Comparison of ENCODE assay signal across 2 cellular contexts in the genomic region with DNA sequence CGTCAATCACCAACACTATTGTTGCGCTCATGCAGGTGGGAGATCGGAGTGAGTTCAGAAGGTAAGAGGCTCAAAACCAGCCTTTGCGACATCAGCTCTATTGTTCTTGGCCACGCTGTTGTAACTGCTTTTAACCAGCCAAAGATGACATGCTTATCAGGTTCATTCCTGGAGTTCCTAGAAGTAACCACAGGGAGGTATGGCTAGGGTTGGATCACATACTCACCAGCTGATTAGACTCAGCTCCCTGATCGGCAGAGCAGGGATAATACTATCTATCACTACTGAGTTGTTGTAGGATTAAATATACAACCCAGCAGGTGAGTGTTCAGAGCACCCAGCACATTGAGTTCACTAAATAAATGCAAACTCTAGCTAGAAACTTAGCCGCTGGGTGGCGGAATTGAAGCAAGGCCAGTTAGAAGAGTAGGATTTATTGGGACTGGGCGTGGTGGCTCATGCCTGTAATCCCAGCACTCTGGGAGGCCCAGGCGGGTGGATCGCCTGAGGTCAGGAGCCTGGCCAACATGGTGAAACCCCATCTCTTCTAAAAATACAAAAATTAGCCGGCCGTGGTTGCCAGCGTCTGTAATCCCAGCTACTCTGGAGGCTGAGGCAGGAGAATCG.
TF ChIP-seq lines count a peak whose summit lies in the region.

No MANE protein-coding gene starts in this region.

TF ChIP-seq in IMR-90, 13 proteins besides CTCF, POLR2A, EP300 and RAD21:
- no peak for TF ChIP-seq BHLHE40 (IDR thresholded peaks at IDR 0.05; ENCODE audit: low read depth, low read length)
- TF ChIP-seq RCOR1 (IDR thresholded peaks at IDR 0.05; ENCODE audit: insufficient replicate concordance, low read length): no peak
- no peak for TF ChIP-seq MAZ (IDR thresholded peaks at IDR 0.05; ENCODE audit: borderline replicate concordance, low read depth, low read length)
- no peak for TF ChIP-seq MXI1 (IDR thresholded peaks at IDR 0.05; ENCODE audit: borderline replicate concordance, low read depth, low read length)
- no peak for TF ChIP-seq CEBPB (IDR thresholded peaks at IDR 0.05; ENCODE audit: low read depth, low read length)
- TF ChIP-seq FOS (IDR thresholded peaks at IDR 0.05; ENCODE audit: low read depth, low read length): no peak
- no peak for TF ChIP-seq NFE2L2 (IDR thresholded peaks at IDR 0.05; ENCODE audit: low read depth, low read length)
- no peak for TF ChIP-seq MAFK (IDR thresholded peaks at IDR 0.05; ENCODE audit: low read depth, low read length)

TF ChIP-seq in K562, 482 proteins besides CTCF, POLR2A, EP300 and RAD21:
- TF ChIP-seq ARID2 (IDR thresholded peaks at IDR 0.05) (no peak), MTA2 (IDR thresholded peaks at IDR 0.05; ENCODE audit: low read depth) (no peak), HDAC2 (IDR thresholded peaks at IDR 0.05) (no peak), SPI1 (IDR thresholded peaks at IDR 0.05; ENCODE audit: borderline replicate concordance, low read depth, low read length) (no peak), FOXA1 (IDR thresholded peaks at IDR 0.05; ENCODE audit: borderline replicate concordance) (no peak), MEF2A (IDR thresholded peaks at IDR 0.05; ENCODE audit: control insufficient read depth, low read depth, low read length) (no peak), ZNF778 (CRISPR knock-in tag; IDR thresholded peaks at IDR 0.05) (no peak), TCF3 (CRISPR knock-in tag; IDR thresholded peaks at IDR 0.05) (no peak), TAF1 (IDR thresholded peaks at IDR 0.05; ENCODE audit: control insufficient read depth, extremely low read depth, insufficient read depth, low read length, severe bottlenecking) (no peak), SMAD4 (CRISPR knock-in tag; conservative IDR thresholded peaks at IDR 0.05) (no peak), POLR2AphosphoS2 (IDR thresholded peaks at IDR 0.05; ENCODE audit: low read length) (no peak), ETS2 (tag; IDR thresholded peaks at IDR 0.05; ENCODE audit: borderline replicate concordance, poor library complexity, severe bottlenecking) (no peak), POLR2B (IDR thresholded peaks at IDR 0.05; ENCODE audit: low read depth, partially characterized antibody) (no peak)
- TF ChIP-seq, protein P1, sequence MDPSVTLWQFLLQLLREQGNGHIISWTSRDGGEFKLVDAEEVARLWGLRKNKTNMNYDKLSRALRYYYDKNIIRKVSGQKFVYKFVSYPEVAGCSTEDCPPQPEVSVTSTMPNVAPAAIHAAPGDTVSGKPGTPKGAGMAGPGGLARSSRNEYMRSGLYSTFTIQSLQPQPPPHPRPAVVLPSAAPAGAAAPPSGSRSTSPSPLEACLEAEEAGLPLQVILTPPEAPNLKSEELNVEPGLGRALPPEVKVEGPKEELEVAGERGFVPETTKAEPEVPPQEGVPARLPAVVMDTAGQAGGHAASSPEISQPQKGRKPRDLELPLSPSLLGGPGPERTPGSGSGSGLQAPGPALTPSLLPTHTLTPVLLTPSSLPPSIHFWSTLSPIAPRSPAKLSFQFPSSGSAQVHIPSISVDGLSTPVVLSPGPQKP (CRISPR knock-in tag; IDR thresholded peaks at IDR 0.05): no peak
- TF ChIP-seq, protein P2, sequence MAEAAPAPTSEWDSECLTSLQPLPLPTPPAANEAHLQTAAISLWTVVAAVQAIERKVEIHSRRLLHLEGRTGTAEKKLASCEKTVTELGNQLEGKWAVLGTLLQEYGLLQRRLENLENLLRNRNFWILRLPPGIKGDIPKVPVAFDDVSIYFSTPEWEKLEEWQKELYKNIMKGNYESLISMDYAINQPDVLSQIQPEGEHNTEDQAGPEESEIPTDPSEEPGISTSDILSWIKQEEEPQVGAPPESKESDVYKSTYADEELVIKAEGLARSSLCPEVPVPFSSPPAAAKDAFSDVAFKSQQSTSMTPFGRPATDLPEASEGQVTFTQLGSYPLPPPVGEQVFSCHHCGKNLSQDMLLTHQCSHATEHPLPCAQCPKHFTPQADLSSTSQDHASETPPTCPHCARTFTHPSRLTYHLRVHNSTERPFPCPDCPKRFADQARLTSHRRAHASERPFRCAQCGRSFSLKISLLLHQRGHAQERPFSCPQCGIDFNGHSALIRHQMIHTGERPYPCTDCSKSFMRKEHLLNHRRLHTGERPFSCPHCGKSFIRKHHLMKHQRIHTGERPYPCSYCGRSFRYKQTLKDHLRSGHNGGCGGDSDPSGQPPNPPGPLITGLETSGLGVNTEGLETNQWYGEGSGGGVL (CRISPR knock-in tag; IDR thresholded peaks at IDR 0.05): no peak
- TF ChIP-seq, protein P3, sequence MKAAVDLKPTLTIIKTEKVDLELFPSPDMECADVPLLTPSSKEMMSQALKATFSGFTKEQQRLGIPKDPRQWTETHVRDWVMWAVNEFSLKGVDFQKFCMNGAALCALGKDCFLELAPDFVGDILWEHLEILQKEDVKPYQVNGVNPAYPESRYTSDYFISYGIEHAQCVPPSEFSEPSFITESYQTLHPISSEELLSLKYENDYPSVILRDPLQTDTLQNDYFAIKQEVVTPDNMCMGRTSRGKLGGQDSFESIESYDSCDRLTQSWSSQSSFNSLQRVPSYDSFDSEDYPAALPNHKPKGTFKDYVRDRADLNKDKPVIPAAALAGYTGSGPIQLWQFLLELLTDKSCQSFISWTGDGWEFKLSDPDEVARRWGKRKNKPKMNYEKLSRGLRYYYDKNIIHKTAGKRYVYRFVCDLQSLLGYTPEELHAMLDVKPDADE (conservative IDR thresholded peaks at IDR 0.05; ENCODE audit: control insufficient read depth, low read depth, low read length): no peak
TF ChIP-seq in K562: peak in this region for 0.
